ENCODE assay signal across 8 cellular contexts in the genomic region with DNA sequence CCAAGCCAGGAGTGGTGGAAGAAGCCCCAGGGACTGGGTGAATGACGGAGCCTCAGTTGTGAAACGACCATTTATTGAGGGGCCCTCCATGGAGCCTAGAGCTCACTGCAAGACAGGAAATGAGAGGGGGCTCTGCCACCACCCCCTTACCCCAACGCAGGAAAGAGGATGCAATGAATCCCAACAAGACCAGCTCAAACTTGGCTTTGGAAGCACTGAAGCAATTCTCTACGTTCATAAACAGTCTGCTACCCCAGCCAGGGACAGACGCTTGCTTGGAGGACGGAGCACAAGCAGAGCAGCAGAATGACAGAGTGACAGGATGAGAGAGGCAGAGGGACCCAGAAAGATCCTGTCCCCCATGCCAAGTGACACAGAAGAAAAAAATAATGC. TPM values are rescaled to one million over a fixed set of nuclear protein-coding genes. Genes with fewer than 3 reads are reported as not detected.
DNase-seq lines count a peak whose midpoint lies in the region; ATAC-seq and TF ChIP-seq lines count a peak whose summit lies in the region.

No MANE protein-coding gene starts in this region.

- no peaks in the 10 kb centered on the region for H3K9me3 ChIP-seq in DND-41 (ENCODE audit: insufficient read depth, low read length, severe bottlenecking)
- no peaks in the 10 kb centered on the region for H3K9me3 ChIP-seq in esophagus muscularis mucosa
- H3K9me3 ChIP-seq in prostate gland: no peaks in the 10 kb centered on the region
- H3K9me3 ChIP-seq in body of pancreas: no peaks in the 10 kb centered on the region

- ATAC-seq in DND-41 (ENCODE audit: insufficient read depth, low read depth): no peak
- ATAC-seq in body of pancreas: no peak

- DNase-seq in DND-41: no peak
- no peak for DNase-seq in RWPE1 (ENCODE audit: low spot score)
- DNase-seq in esophagus muscularis mucosa (ENCODE audit: extremely low spot score): no peak
- DNase-seq in prostate gland (ENCODE audit: low spot score): no peak
- DNase-seq in SKM-1 (lab: John Stamatoyannopoulos, UW; ENCODE audit: unreplicated experiment): no peak
- no peak for DNase-seq in GM03348 (ENCODE audit: low spot score)
- no peak for DNase-seq in HK-2 (ENCODE audit: unreplicated experiment)
- no peak for DNase-seq in body of pancreas

- H3K4me1 ChIP-seq in DND-41 (ENCODE audit: insufficient read depth, low read length) (peaks cover 42% of the 10 kb centered on the region), esophagus muscularis mucosa (peaks cover 70 to 79% (median 75%) of the 10 kb centered on the region in 4 donors), prostate gland (replicated peaks) (peaks cover 8% of the 10 kb centered on the region), body of pancreas (peaks cover 61% of the 10 kb centered on the region)

- intact Hi-C loops in esophagus muscularis mucosa (cut with DNase I): no loop called here
- intact Hi-C loops in prostate gland (cut with DNase I): loop anchor here (2.0 to 5.0 kb wide), 2 partner anchors 26 to 44 kb away; a partner anchor contains a TSS
- intact Hi-C loops in body of pancreas (cut with DNase I): no loop called here

- H3K4me2 ChIP-seq in DND-41 (ENCODE audit: insufficient read depth, low read length): peak overlapping the region; percentile 79

- H3K9ac ChIP-seq in DND-41 (ENCODE audit: low read depth, low read length): peak overlapping the region; percentile 69

- CTCF ChIA-PET in RWPE1 (lab: Yijun Ruan, JAX): no interaction called here

- peaks cover 29% of the 10 kb centered on the region for H4K20me1 ChIP-seq in DND-41 (ENCODE audit: insufficient read depth, low read length)

- TF ChIP-seq POLR2A in esophagus muscularis mucosa (IDR thresholded peaks at IDR 0.05; ENCODE audit: low read depth): no peak
- no peak for TF ChIP-seq POLR2A in prostate gland (IDR thresholded peaks at IDR 0.05)
- TF ChIP-seq POLR2A in body of pancreas (IDR thresholded peaks at IDR 0.05): no peak

- H3K27me3 ChIP-seq in DND-41 (ENCODE audit: insufficient read depth, low read length, poor library complexity) (no peaks in the 10 kb centered on the region), esophagus muscularis mucosa (no peaks in the 10 kb centered on the region), prostate gland (replicated peaks; ENCODE audit: insufficient read depth) (no peaks in the 10 kb centered on the region), body of pancreas (no peaks in the 10 kb centered on the region)

- H3K27ac ChIP-seq in DND-41 (ENCODE audit: low read length): peak overlapping the region; percentile 12; the same call in 1 of the 2 replicates
- H3K27ac ChIP-seq in RWPE1: peak overlapping the region; percentile 98
- peak overlapping the region; percentile 86 to 100 (median 98) for H3K27ac ChIP-seq in esophagus muscularis mucosa (replicated peaks in 1 of 4)
- H3K27ac ChIP-seq in prostate gland: peak overlapping the region; percentile 64 to 69
- H3K27ac ChIP-seq in body of pancreas: peak overlapping the region in 2 of 4 donors; percentile 96 to 99

- TF ChIP-seq EP300 in esophagus muscularis mucosa (IDR thresholded peaks at IDR 0.05): no peak

- POLR2A ChIA-PET in RWPE1 (lab: Yijun Ruan, JAX; ENCODE audit: low non-redundant PET): no interaction called here

- peaks cover 47% of the 10 kb centered on the region for H3K79me2 ChIP-seq in DND-41 (ENCODE audit: insufficient read depth, low read length)

- H2AFZ ChIP-seq in DND-41 (ENCODE audit: low read depth, low read length): no peak overlapping the region

- H3K36me3 ChIP-seq in DND-41 (ENCODE audit: insufficient read depth, low read length) (peaks cover 30% of the 10 kb centered on the region), esophagus muscularis mucosa (no peaks in the 10 kb centered on the region), prostate gland (no peaks in the 10 kb centered on the region), body of pancreas (replicated peaks in 1 of 2; ENCODE audit: insufficient read depth in 1 of 2, low read depth in 2 of 2) (no peaks in the 10 kb centered on the region)

- H3K4me3 ChIP-seq in DND-41 (ENCODE audit: low read depth in 1 of 2, low read length in 2 of 2) (peak overlapping the region; percentile 70 to 71; a peak in 3 of 4 replicates), esophagus muscularis mucosa (peak overlapping the region; percentile 86 to 98 (median 97)), prostate gland (peak overlapping the region; percentile 77 to 84), body of pancreas (peak overlapping the region in 1 of 2 donors; percentile 90)

- TF ChIP-seq CTCF in DND-41 (IDR thresholded peaks at IDR 0.05; ENCODE audit: borderline replicate concordance, extremely low read depth, low read length, poor library complexity, severe bottlenecking) (no peak), RWPE1 (conservative IDR thresholded peaks at IDR 0.05; ENCODE audit: low read depth) (no peak), esophagus muscularis mucosa (IDR thresholded peaks at IDR 0.05) (no peak), prostate gland (IDR thresholded peaks at IDR 0.05) (no peak), body of pancreas (IDR thresholded peaks at IDR 0.05) (no peak)

- 11% methylated on average over 6 of the region's 6 CpGs for WGBS in esophagus muscularis mucosa
- 5% methylated on average over 6 of the region's 6 CpGs for WGBS in prostate gland
- WGBS in body of pancreas, 2 donors: 5 to 14% methylated on average over 6 of the region's 6 CpGs

RNA-seq across cellular contexts. Expression of a gene that starts 1.0 kb away (rescaled TPM):
- total RNA-seq in esophagus muscularis mucosa: 100 to 1,000 TPM in 2 of 4 donors, 10 to 100 TPM in 2; 76.0 to 125 (median 93.3) TPM
- total RNA-seq in prostate gland: 100 to 1,000 TPM in 1 of 2 donors, 10 to 100 TPM in 1; 34.8 to 106 TPM
- 10 to 100 TPM; 15.5 to 22.6 TPM for total RNA-seq in body of pancreas

RNA-seq across cellular contexts. Expression of a gene that starts 19.9 kb away (rescaled TPM):
- 1 to 10 TPM in 1 of 4 donors, under 1 TPM in 2, not detected in 1; 0.63 to 1.3 (median 0.65) TPM for total RNA-seq in esophagus muscularis mucosa
- 10 to 100 TPM in 1 of 2 donors, 1 to 10 TPM in 1; 5.1 to 19.7 TPM for total RNA-seq in prostate gland
- 1 to 10 TPM in 1 of 2 donors, under 1 TPM in 1; 0.26 to 1.6 TPM for total RNA-seq in body of pancreas

RNA-seq across cellular contexts. Expression of a gene that starts 26.0 kb away (rescaled TPM):
- total RNA-seq in esophagus muscularis mucosa (10 to 100 TPM; 24.1 to 75.6 (median 48.8) TPM), prostate gland (10 to 100 TPM; 25.4 to 48.2 TPM), body of pancreas (10 to 100 TPM; 11.2 to 22.1 TPM)

RNA-seq across cellular contexts. Expression of a gene that starts 30.9 kb away (rescaled TPM):
- total RNA-seq in esophagus muscularis mucosa: not detected
- under 1 TPM in 1 of 2 donors, not detected in 1; 0.97 TPM for total RNA-seq in prostate gland
- not detected for total RNA-seq in body of pancreas

RNA-seq across cellular contexts. Expression of a gene that starts 43.9 kb away (rescaled TPM):
- 10 to 100 TPM in 1 of 4 donors, 1 to 10 TPM in 3; 1.5 to 11.1 (median 7.6) TPM for total RNA-seq in esophagus muscularis mucosa
- total RNA-seq in prostate gland: 10 to 100 TPM; 12.4 to 17.2 TPM
- 10 to 100 TPM; 21.1 to 25.7 TPM for total RNA-seq in body of pancreas
